Comparison of ENCODE assay signal across 8 cellular contexts in genomic region chr1:204505674-204506073, GRCh38. TPM values are rescaled to one million over a fixed set of nuclear protein-coding genes. Genes with fewer than 3 reads are reported as not detected.
DNase-seq lines count a peak whose midpoint lies in the region; ATAC-seq and TF ChIP-seq lines count a peak whose summit lies in the region.

No MANE protein-coding gene starts in this region.

- peak overlapping the region; percentile 98 for H3K27ac Mint-ChIP-seq in activated T-cell treated with anti-CD3 and anti-CD28 coated beads, Interleukin-2, amount 50 U/mL, for 24 hours
- H3K27ac Mint-ChIP-seq in activated T-helper 2 cell treated with anti-CD3 and anti-CD28 coated beads, Interferon-gamma antibody, Interleukin-2, Interleukin-4, amounts not matched to agents 10 μg/mL and 5 μg/mL and 100 μg/mL, durations not matched to agents 14 hours and 24 hours and 36 hours: peak overlapping the region; percentile 97

- H3K4me3 Mint-ChIP-seq in activated T-cell treated with anti-CD3 and anti-CD28 coated beads, Interleukin-2, amount 50 U/mL, for 24 hours: peak overlapping the region; percentile 87
- H3K4me3 Mint-ChIP-seq in activated T-helper 2 cell treated with anti-CD3 and anti-CD28 coated beads, Interferon-gamma antibody, Interleukin-2, Interleukin-4, amounts not matched to agents 10 μg/mL and 5 μg/mL and 100 μg/mL, durations not matched to agents 14 hours and 24 hours and 36 hours (ENCODE audit: low read depth): peak overlapping the region; percentile 87

- H3K27me3 ChIP-seq in left lung (no peaks in the 10 kb centered on the region), thyroid gland (no peaks in the 10 kb centered on the region)

- peaks cover 30% of the 10 kb centered on the region for H3K4me1 Mint-ChIP-seq in activated T-cell treated with anti-CD3 and anti-CD28 coated beads, Interleukin-2, amount 50 U/mL, for 24 hours (ENCODE audit: low read depth)
- peaks cover 29% of the 10 kb centered on the region for H3K4me1 Mint-ChIP-seq in activated T-helper 2 cell treated with anti-CD3 and anti-CD28 coated beads, Interferon-gamma antibody, Interleukin-2, Interleukin-4, amounts not matched to agents 10 μg/mL and 5 μg/mL and 100 μg/mL, durations not matched to agents 14 hours and 24 hours and 36 hours (ENCODE audit: low read depth)

- no peak for ATAC-seq in left lung
- no peak for ATAC-seq in GM21390 (IDR thresholded peaks at IDR 0.05; ENCODE audit: unreplicated experiment)

- H3K36me3 ChIP-seq in left lung (no peaks in the 10 kb centered on the region), thyroid gland (no peaks in the 10 kb centered on the region)

- no peak for TF ChIP-seq POLR2A in thyroid gland (IDR thresholded peaks at IDR 0.05)

- H3K9me3 ChIP-seq in left lung (no peaks in the 10 kb centered on the region), thyroid gland (no peaks in the 10 kb centered on the region)

- TF ChIP-seq CTCF in left lung (IDR thresholded peaks at IDR 0.05): no peak
- no peak for TF ChIP-seq CTCF in thyroid gland (IDR thresholded peaks at IDR 0.05)

- H3K36me3 Mint-ChIP-seq in activated T-cell treated with anti-CD3 and anti-CD28 coated beads, Interleukin-2, amount 50 U/mL, for 24 hours (ENCODE audit: low read depth): peaks cover 5% of the 10 kb centered on the region
- H3K36me3 Mint-ChIP-seq in activated T-helper 2 cell treated with anti-CD3 and anti-CD28 coated beads, Interferon-gamma antibody, Interleukin-2, Interleukin-4, amounts not matched to agents 10 μg/mL and 5 μg/mL and 100 μg/mL, durations not matched to agents 14 hours and 24 hours and 36 hours (ENCODE audit: low read depth): no peaks in the 10 kb centered on the region

- H3K27ac ChIP-seq in left lung (peak overlapping the region; percentile 83 to 89), thyroid gland (peak overlapping the region; percentile 73 to 94 (median 87))

- H3K4me1 ChIP-seq in left lung: peaks cover 0 to 22% of the 10 kb centered on the region in 2 donors
- no peaks in the 10 kb centered on the region for H3K4me1 ChIP-seq in thyroid gland

- DNase-seq in activated T-cell treated with anti-CD3 and anti-CD28 coated beads, Interleukin-2, amount 50 U/mL, for 24 hours: no peak
- DNase-seq in activated T-cell treated with anti-CD3 and anti-CD28 coated beads, Interleukin-2, amount 50 U/mL, for 48 hours: no peak
- DNase-seq in activated T-helper 2 cell treated with anti-CD3 and anti-CD28 coated beads, Interferon-gamma antibody, Interleukin-2, Interleukin-4, amounts not matched to agents 10 μg/mL and 5 μg/mL and 100 μg/mL, durations not matched to agents 14 hours and 24 hours and 36 hours (ENCODE audit: low spot score): no peak
- DNase-seq in left lung: no peak
- no peak for DNase-seq in thyroid gland
- DNase-seq in NCI-H1694 treated with DMSO at 0.1 percent for 48 hours (lab: John Stamatoyannopoulos, UW): no peak
- no peak for DNase-seq in HuH-7.5 (ENCODE audit: low spot score)

- H3K4me3 ChIP-seq in left lung (peak overlapping the region; percentile 39 to 59), thyroid gland (replicated peaks in 1 of 3) (peak overlapping the region in 2 of 3 donors; percentile 37 to 53)

- H3K9me3 Mint-ChIP-seq in activated T-cell treated with anti-CD3 and anti-CD28 coated beads, Interleukin-2, amount 50 U/mL, for 24 hours: no peaks in the 10 kb centered on the region
- H3K9me3 Mint-ChIP-seq in activated T-helper 2 cell treated with anti-CD3 and anti-CD28 coated beads, Interferon-gamma antibody, Interleukin-2, Interleukin-4, amounts not matched to agents 10 μg/mL and 5 μg/mL and 100 μg/mL, durations not matched to agents 14 hours and 24 hours and 36 hours: no peaks in the 10 kb centered on the region

- intact Hi-C loops in activated T-helper 2 cell treated with anti-CD3 and anti-CD28 coated beads, Interferon-gamma antibody, Interleukin-2, Interleukin-4, amounts not matched to agents 10 μg/mL and 5 μg/mL and 100 μg/mL, durations not matched to agents 14 hours and 24 hours and 36 hours (cut with micrococcal nuclease): loop anchor here (1.0 kb wide), 2 partner anchors 10 to 94 kb away; partner anchors contain the start of gene PPP1R15B
- intact Hi-C loops in left lung (cut with DNase I): loop anchor here in 1 of 2 donors (10.0 kb wide), 1 partner anchor 61 kb away; no protein-coding TSS in a partner anchor
- intact Hi-C loops in thyroid gland (cut with DNase I): no loop called here

- H3K27me3 Mint-ChIP-seq in activated T-cell treated with anti-CD3 and anti-CD28 coated beads, Interleukin-2, amount 50 U/mL, for 24 hours: no peaks in the 10 kb centered on the region
- peaks cover 2% of the 10 kb centered on the region for H3K27me3 Mint-ChIP-seq in activated T-helper 2 cell treated with anti-CD3 and anti-CD28 coated beads, Interferon-gamma antibody, Interleukin-2, Interleukin-4, amounts not matched to agents 10 μg/mL and 5 μg/mL and 100 μg/mL, durations not matched to agents 14 hours and 24 hours and 36 hours (ENCODE audit: low read depth)

RNA-seq across cellular contexts. Expression of gene MDM4, which starts 10.5 kb away (rescaled TPM):
- 74.5 and 79.1 TPM in 2 replicates for total RNA-seq in activated T-helper 2 cell treated with anti-CD3 and anti-CD28 coated beads, Interferon-gamma antibody, Interleukin-2, Interleukin-4, amounts not matched to agents 10 μg/mL and 5 μg/mL and 100 μg/mL, durations not matched to agents 14 hours and 24 hours and 36 hours
- total RNA-seq in left lung (10 to 100 TPM; 46.7 to 82.1 TPM), thyroid gland (100 to 1,000 TPM in 2 of 4 donors, 10 to 100 TPM in 2; 72.3 to 177 (median 102) TPM)

RNA-seq across cellular contexts. Expression of gene PIK3C2B, which starts 11.1 kb away (rescaled TPM):
- total RNA-seq in activated T-helper 2 cell treated with anti-CD3 and anti-CD28 coated beads, Interferon-gamma antibody, Interleukin-2, Interleukin-4, amounts not matched to agents 10 μg/mL and 5 μg/mL and 100 μg/mL, durations not matched to agents 14 hours and 24 hours and 36 hours: 16.9 and 18.5 TPM in 2 replicates
- total RNA-seq in left lung: 10 to 100 TPM; 26.5 to 42.6 TPM
- 10 to 100 TPM; 19.9 to 36.9 (median 27.2) TPM for total RNA-seq in thyroid gland
